11 cellular contexts compared by ENCODE assay signal in genomic region chr6:132391391-132392291, GRCh38. TPM values are rescaled to one million over a fixed set of nuclear protein-coding genes. Genes with fewer than 3 reads are reported as not detected.
DNase-seq lines count a peak whose midpoint lies in the region; ATAC-seq, FAIRE-seq and TF ChIP-seq lines count a peak whose summit lies in the region.
"Had no signal": no experiment of that assay in that cellular context is flagged by ENCODE, and none has a peak within 500 bp of the region (broad histone marks: within the 10 kb centered on the region; RNA-seq: fewer than 3 reads in every experiment).

No MANE protein-coding gene starts in this region.

- POLR2A ChIA-PET in H1 (lab: Charles Lee; ENCODE audit: partially characterized antibody) = no interaction called here

- H3K36me3 ChIP-seq in H1 (ENCODE audit: control insufficient read depth in 2 of 4, insufficient read depth in 4 of 4, low read length in 3 of 4) (no peaks in the 10 kb centered on the region), left lung (no peaks in the 10 kb centered on the region)

- no peaks in the 10 kb centered on the region for H3K9me3 ChIP-seq in H1 (ENCODE audit: insufficient read depth in 2 of 2, low read depth in 1 of 2, low read length in 1 of 2)
- H3K9me3 ChIP-seq in left lung = peaks cover 0 to 26% of the 10 kb centered on the region in 2 donors

- TF ChIP-seq RAD21 in H1 (IDR thresholded peaks at IDR 0.05 in 1 of 2, conservative IDR thresholded peaks at IDR 0.05 in 1 of 2; ENCODE audit: low read depth in 2 of 2, low read length in 2 of 2) = no peak

- H3K79me1 ChIP-seq in H1 (ENCODE audit: low read depth, low read length) = no peaks in the 10 kb centered on the region

- FAIRE-seq in H1 (lab: Jason Lieb, UNC) = no peak
- no peak for FAIRE-seq in GM12891 (lab: Jason Lieb, UNC)

- H3K27me3 Mint-ChIP-seq in type B pancreatic cell = peaks cover 6% of the 10 kb centered on the region

- TF ChIP-seq CTCF in H1 (IDR thresholded peaks at IDR 0.05; ENCODE audit: control extremely low read depth in 1 of 3, insufficient read depth in 1 of 3, low read depth in 1 of 3, low read length in 3 of 3) (no peak), left lung (IDR thresholded peaks at IDR 0.05) (no peak), type B pancreatic cell (conservative IDR thresholded peaks at IDR 0.05) (no peak)

- CTCF ChIA-PET in H1 (lab: Charles Lee; ENCODE audit: partially characterized antibody) = interaction anchor here (1.0 to 5.6 kb wide), 13 partner anchors 10 to 376 kb away, joined by 3 to 60 read pairs (median 6); no protein-coding TSS in a partner anchor

- H3K18ac ChIP-seq in H1 (ENCODE audit: extremely low read depth, low read length) = no peak overlapping the region

- H3K23me2 ChIP-seq in H1 (ENCODE audit: low read depth, low read length) = no peaks in the 10 kb centered on the region

- H2BK15ac ChIP-seq in H1 (ENCODE audit: low read length) = no peak overlapping the region

- peak overlapping the region; percentile 9 to 16; a peak in 1 of 4 replicates for H3K4me2 ChIP-seq in H1 (ENCODE audit: insufficient read depth in 1 of 2, low read depth in 2 of 2, low read length in 2 of 2)

- no peak overlapping the region; a peak in 1 of 7 replicates for H3K9ac ChIP-seq in H1 (replicated peaks in 1 of 4; ENCODE audit: extremely low read depth in 1 of 4, low read depth in 3 of 4, low read length in 3 of 4)

- H4K91ac ChIP-seq in H1 (replicated peaks; ENCODE audit: insufficient read length, low read length) = no peak overlapping the region

- H3K4me3 ChIP-seq in H1 (ENCODE audit: extremely low read depth in 1 of 4, insufficient read depth in 2 of 4, low read depth in 3 of 4, low read length in 4 of 4) (no peak overlapping the region), left lung (no peak overlapping the region)

- H3K27ac Mint-ChIP-seq in type B pancreatic cell = no peak overlapping the region

- peaks cover 10% of the 10 kb centered on the region for H3K4me1 Mint-ChIP-seq in type B pancreatic cell (ENCODE audit: unreplicated experiment)
- H3K4me1 Mint-ChIP-seq: central memory CD8-positive, alpha-beta T cell had no signal

- no peaks in the 10 kb centered on the region for H4K20me1 ChIP-seq in H1 (replicated peaks in 1 of 2; ENCODE audit: control insufficient read depth in 1 of 2, insufficient read depth in 2 of 2, low read length in 2 of 2)

- H2BK5ac ChIP-seq in H1 (ENCODE audit: low read depth, low read length) = no peak overlapping the region

- TF ChIP-seq EP300 in H1 (IDR thresholded peaks at IDR 0.05; ENCODE audit: borderline replicate concordance in 1 of 2, low read depth in 2 of 2, low read length in 2 of 2) = no peak

- H4K5ac ChIP-seq in H1 (ENCODE audit: insufficient read length, low read depth, low read length) = no peak overlapping the region

- H3K4me1 ChIP-seq in H1 (replicated peaks in 1 of 4; ENCODE audit: control insufficient read depth in 3 of 4, insufficient read depth in 4 of 4, low read length in 3 of 4) (peaks cover 4 to 11% (median 10%) of the 10 kb centered on the region in 4 experiments; a peak in 4 of 7 replicates), left lung (no peaks in the 10 kb centered on the region)

- peak overlapping the region; percentile 28 for H3K4me3 Mint-ChIP-seq in type B pancreatic cell
- H3K4me3 Mint-ChIP-seq: central memory CD8-positive, alpha-beta T cell had no signal

- H2AFZ ChIP-seq in H1 (ENCODE audit: low read length) = peak overlapping the region; percentile 74

- ATAC-seq in left lung = peak; percentile 78
- no peak for ATAC-seq in HG03139 (IDR thresholded peaks at IDR 0.05; ENCODE audit: unreplicated experiment)

- peaks cover 12% of the 10 kb centered on the region for H3K9me3 Mint-ChIP-seq in type B pancreatic cell

- no peak overlapping the region for H3K4ac ChIP-seq in H1 (replicated peaks; ENCODE audit: insufficient read length, low read depth, low read length)

- peak; percentile 6 for DNase-seq in DMS79 treated with DMSO at 0.1 percent for 48 hours (lab: John Stamatoyannopoulos, UW)
- no peak for DNase-seq in DMS79 (lab: John Stamatoyannopoulos, UW)
- DNase-seq in H1 (ENCODE audit: low read depth in 1 of 2, low spot score in 2 of 2) = no peak
- peak in 1 of 2 donors; percentile 35 for DNase-seq in left lung
- no peak for DNase-seq in type B pancreatic cell (ENCODE audit: extremely low spot score, unreplicated experiment)
- DNase-seq in cerebellar cortex (ENCODE audit: low spot score) = no peak
- DNase-seq in GM12891 (ENCODE audit: insufficient read length, low spot score) = no peak
- DNase-seq: NCI-H2171 had no signal

- WGBS in H1 (ENCODE audit: extremely low coverage in 1 of 2, insufficient coverage in 1 of 2, insufficient read length in 1 of 2, insufficient replicate concordance in 2 of 2, low coverage in 1 of 2, low lambda C conversion rate in 2 of 2, missing lambda C conversion rate in 1 of 2), 2 experiments = 79% methylated on average over 12 of the region's 12 CpGs; no CpG with 5 or more reads in 1 of the 2 experiments

- H2AK5ac ChIP-seq in H1 (ENCODE audit: low read depth, low read length) = no peak overlapping the region

- no peaks in the 10 kb centered on the region for H3K27me3 ChIP-seq in H1 (replicated peaks in 1 of 4; ENCODE audit: control insufficient read depth in 3 of 4, extremely low read depth in 1 of 4, insufficient read depth in 3 of 4, low read length in 3 of 4)
- H3K27me3 ChIP-seq in left lung = no peaks in the 10 kb centered on the region

- H2BK12ac ChIP-seq in H1 (ENCODE audit: low read depth, low read length) = no peak overlapping the region

- peaks cover 9% of the 10 kb centered on the region for H3K36me3 Mint-ChIP-seq in type B pancreatic cell

- H3K27ac ChIP-seq in H1 (ENCODE audit: low read depth, low read length) (no peak overlapping the region), left lung (no peak overlapping the region)
- H3K27ac ChIP-seq: 22Rv1 had no signal

- no peak overlapping the region for H3K14ac ChIP-seq in H1 (ENCODE audit: insufficient read length)

- H2BK120ac ChIP-seq in H1 (replicated peaks; ENCODE audit: low read depth, low read length) = no peak overlapping the region

- H3K23ac ChIP-seq in H1 (ENCODE audit: insufficient read length) = no peak overlapping the region

- H2BK20ac ChIP-seq in H1 (ENCODE audit: low read length) = no peak overlapping the region

- H3K79me2 ChIP-seq in H1 (ENCODE audit: control insufficient read depth in 1 of 2, insufficient read depth in 2 of 2, low read length in 2 of 2) = no peaks in the 10 kb centered on the region

- intact Hi-C loops in left lung (cut with DNase I) = no loop called here

- H3K56ac ChIP-seq in H1 (replicated peaks; ENCODE audit: insufficient read length, low read depth, low read length) = no peak overlapping the region

- TF ChIP-seq POLR2A in H1 (IDR thresholded peaks at IDR 0.05; ENCODE audit: control extremely low read depth in 1 of 2, low read depth in 2 of 2, low read length in 2 of 2) (no peak), GM12891 (IDR thresholded peaks at IDR 0.05; ENCODE audit: low read depth, low read length) (no peak)

- no peak overlapping the region for H4K8ac ChIP-seq in H1 (ENCODE audit: extremely low read depth, insufficient read depth, low read length)

TF ChIP-seq in H1, 55 proteins besides CTCF, POLR2A, EP300 and RAD21 (continues in another document):
- TF ChIP-seq RNF2 (IDR thresholded peaks at IDR 0.05; ENCODE audit: borderline replicate concordance, low read depth, low read length, missing control alignments, poor library complexity, severe bottlenecking) (no peak), JUN (IDR thresholded peaks at IDR 0.05; ENCODE audit: low read depth, low read length) (no peak), USF2 (IDR thresholded peaks at IDR 0.05; ENCODE audit: low read length) (no peak), RFX5 (IDR thresholded peaks at IDR 0.05; ENCODE audit: borderline replicate concordance, low read depth, low read length) (no peak), YY1 (IDR thresholded peaks at IDR 0.05; ENCODE audit: low read depth, low read length) (no peak), KDM5A (IDR thresholded peaks at IDR 0.05; ENCODE audit: low read length) (no peak)

TF ChIP-seq in GM12891, 5 proteins besides CTCF, POLR2A, EP300 and RAD21:
- TF ChIP-seq TAF1 (IDR thresholded peaks at IDR 0.05; ENCODE audit: low read depth, low read length) (no peak), SPI1 (IDR thresholded peaks at IDR 0.05; ENCODE audit: low read depth, low read length) (no peak), POLR2AphosphoS5 (IDR thresholded peaks at IDR 0.05; ENCODE audit: low read depth, low read length) (no peak), POU2F2 (IDR thresholded peaks at IDR 0.05; ENCODE audit: low read depth, low read length) (no peak), PAX5 (IDR thresholded peaks at IDR 0.05; ENCODE audit: insufficient read depth, low read length, severe bottlenecking) (no peak)

RNA-seq across cellular contexts. Expression of gene MOXD1, which starts 9.6 kb away (rescaled TPM):
- 1.4 and 1.6 TPM in 2 replicates for total RNA-seq in H1 (2021; fragmentation: NEBNext Ultra II Directional; extraction: Animal tissue kit (Norgen Biotek cat#: 25700))
- polyA plus RNA-seq in H1 (2011; rRNA removed) = 1.7 and 3.5 TPM in 2 replicates
- 2.6 TPM for polyA plus RNA-seq in H1 (2011; cell fraction: cytosol; rRNA removed)
- polyA plus RNA-seq in H1 (2011; cell fraction: nucleus; rRNA removed) = 1.3 TPM
- 2.7 to 4.8 TPM (median 4.2 TPM) in 4 replicates for polyA plus RNA-seq in H1 (2012, experiment 1 of 2)
- polyA plus RNA-seq in H1 (2012, experiment 2 of 2) = 0.80 TPM
- 2.2 TPM for polyA plus RNA-seq in H1 (2013, experiment 1 of 2)
- 2.3 TPM for polyA plus RNA-seq in H1 (2013, experiment 2 of 2)
- polyA minus RNA-seq in H1 (2011; rRNA and poly(A)+ RNA removed) = 1.6 and 4.1 TPM in 2 replicates
- polyA minus RNA-seq in H1 (2011; cell fraction: cytosol; rRNA and poly(A)+ RNA removed) = 1.4 TPM
- 2.4 TPM for polyA minus RNA-seq in H1 (2011; cell fraction: nucleus; rRNA and poly(A)+ RNA removed)
- total RNA-seq in left lung = 100 to 1,000 TPM in 1 of 2 donors, 10 to 100 TPM in 1; 49.5 to 106 TPM
- total RNA-seq in type B pancreatic cell (ENCODE audit: low replicate concordance) = 3.7 and 22.0 TPM in 2 replicates
- 5.2 TPM for polyA plus RNA-seq in GM12891 (2012; ENCODE audit: low read depth, missing spikeins)
